In the genomic region with DNA sequence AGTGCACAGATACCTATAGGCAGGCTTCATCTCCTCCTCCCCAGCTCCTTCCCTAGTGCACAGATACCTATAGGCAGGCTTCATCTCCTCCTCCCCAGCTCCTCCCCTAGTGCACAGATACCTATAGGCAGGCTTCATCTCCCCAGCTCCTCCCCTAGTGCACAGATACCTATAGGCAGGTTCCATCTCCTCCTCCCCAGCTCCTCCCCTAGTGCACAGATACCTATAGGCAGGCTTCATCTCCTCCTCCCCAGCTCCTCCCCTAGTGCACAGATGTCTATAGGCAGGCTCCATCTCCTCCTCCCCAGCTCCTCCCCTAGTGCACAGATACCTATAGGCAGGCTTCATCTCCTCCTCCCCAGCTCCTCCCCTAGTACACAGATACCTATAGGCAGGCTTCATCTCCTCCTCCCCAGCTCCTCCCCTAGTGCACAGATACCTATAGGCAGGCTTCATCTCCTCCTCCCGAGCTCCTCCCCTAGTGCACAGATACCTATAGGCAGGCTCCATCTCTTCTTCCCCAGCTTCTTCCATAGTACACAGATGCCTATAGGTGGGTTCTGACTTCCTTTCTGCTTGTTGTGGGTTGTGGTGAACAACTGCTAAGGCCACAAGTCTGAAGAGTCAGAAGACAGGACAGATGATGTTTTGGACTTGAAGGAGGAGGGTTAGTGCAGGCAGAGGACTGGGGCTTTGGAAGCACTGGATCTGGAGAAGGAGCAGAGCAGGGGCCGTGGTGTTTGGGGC, we compare ENCODE assay signal across 8 cellular contexts. TPM values are rescaled to one million over a fixed set of nuclear protein-coding genes. Genes with fewer than 3 reads are reported as not detected.
DNase-seq lines count a peak whose midpoint lies in the region; ATAC-seq, FAIRE-seq and TF ChIP-seq lines count a peak whose summit lies in the region.
"Not testable (repeated sequence)": the region's sequence is repeated elsewhere in the genome, so short reads cannot be mapped to it uniquely, and the experiment has no call there.

No MANE protein-coding gene starts in this region.

- not testable (repeated sequence) for FAIRE-seq in GM19239 (lab: Jason Lieb, UNC)

- peaks cover 20% of the 10 kb centered on the region for H3K4me1 ChIP-seq in OCI-LY1 (ENCODE audit: insufficient read depth, low read length, severe bottlenecking)

- peak overlapping the region; percentile 71 for H3K4me3 Mint-ChIP-seq in activated T-cell treated with anti-CD3 and anti-CD28 coated beads, Interleukin-2, amount 50 U/mL, for 4 hours
- not testable (repeated sequence) for H3K4me3 Mint-ChIP-seq in endothelial cell (ENCODE audit: unreplicated experiment)
- H3K4me3 Mint-ChIP-seq in stimulated activated naive B cell treated with anti-CD40 and anti-IgM and Interleukin-4, amounts not matched to agents 10 μg/mL and 1 μg/mL and 100 μg/mL, for 72 hours, result peak overlapping the region; percentile 66 to 72

- H3K27me3 ChIP-seq in OCI-LY1 (ENCODE audit: insufficient read depth, low read length), result not testable (repeated sequence)

- H3K9ac ChIP-seq in OCI-LY1 (ENCODE audit: low read length), result not testable (repeated sequence)

- H3K27ac ChIP-seq in OCI-LY1 (ENCODE audit: low read depth, low read length, poor library complexity, severe bottlenecking), result peak overlapping the region; percentile 73

- peaks cover 39% of the 10 kb centered on the region for H3K36me3 Mint-ChIP-seq in activated T-cell treated with anti-CD3 and anti-CD28 coated beads, Interleukin-2, amount 50 U/mL, for 4 hours (ENCODE audit: insufficient read depth)
- not testable (repeated sequence) for H3K36me3 Mint-ChIP-seq in endothelial cell (ENCODE audit: low read depth, unreplicated experiment)
- H3K36me3 Mint-ChIP-seq in stimulated activated naive B cell treated with anti-CD40 and anti-IgM and Interleukin-4, amounts not matched to agents 10 μg/mL and 1 μg/mL and 100 μg/mL, for 72 hours, result peaks cover 19 to 37% of the 10 kb centered on the region in 2 donors

- peak; percentile 40 for ATAC-seq in HG02610 (IDR thresholded peaks at IDR 0.05; ENCODE audit: unreplicated experiment)
- peak; percentile 71 for ATAC-seq in HG03354 (IDR thresholded peaks at IDR 0.05; ENCODE audit: poor library complexity, severe bottlenecking, unreplicated experiment)
- peak; percentile 81 to 85 for ATAC-seq in activated T-cell treated with anti-CD3 and anti-CD28 coated beads, Interleukin-2, amount 50 U/mL, for 4 hours
- ATAC-seq in stimulated activated naive B cell treated with anti-CD40 and anti-IgM and Interleukin-4, amounts not matched to agents 10 μg/mL and 1 μg/mL and 100 μg/mL, for 72 hours (replicated peaks), result peak; percentile 68 to 74

- not testable (repeated sequence) for H3K79me2 ChIP-seq in OCI-LY1 (ENCODE audit: insufficient read depth, low read length)

- not testable (repeated sequence) for TF ChIP-seq CTCF in GM10266 (IDR thresholded peaks at IDR 0.05; ENCODE audit: control insufficient read depth, insufficient read depth, low read depth, missing control alignments); OCI-LY1 (IDR thresholded peaks at IDR 0.05; ENCODE audit: low read length); endothelial cell (IDR thresholded peaks at IDR 0.05; ENCODE audit: unreplicated experiment)

- H2AFZ ChIP-seq in OCI-LY1 (ENCODE audit: low read length), result not testable (repeated sequence)

- peak overlapping the region; percentile 84 for H3K27ac Mint-ChIP-seq in endothelial cell (ENCODE audit: unreplicated experiment)
- H3K27ac Mint-ChIP-seq in stimulated activated naive B cell treated with anti-CD40 and anti-IgM and Interleukin-4, amounts not matched to agents 10 μg/mL and 1 μg/mL and 100 μg/mL, for 72 hours, result peak overlapping the region; percentile 82

- not testable (repeated sequence) for H3F3A ChIP-seq in OCI-LY1 (ENCODE audit: insufficient read depth, low read length)

- H3K9me3 Mint-ChIP-seq in activated T-cell treated with anti-CD3 and anti-CD28 coated beads, Interleukin-2, amount 50 U/mL, for 4 hours; endothelial cell (ENCODE audit: unreplicated experiment); stimulated activated naive B cell treated with anti-CD40 and anti-IgM and Interleukin-4, amounts not matched to agents 10 μg/mL and 1 μg/mL and 100 μg/mL, for 72 hours: not testable (repeated sequence)

- peak overlapping the region; percentile 16 for H3K4me3 ChIP-seq in OCI-LY1 (ENCODE audit: low read depth, low read length, poor library complexity, severe bottlenecking)

- not testable (repeated sequence) for H3K9me3 ChIP-seq in OCI-LY1 (ENCODE audit: low read length)

- H3K27me3 Mint-ChIP-seq in activated T-cell treated with anti-CD3 and anti-CD28 coated beads, Interleukin-2, amount 50 U/mL, for 4 hours (ENCODE audit: low read depth); endothelial cell (ENCODE audit: unreplicated experiment); stimulated activated naive B cell treated with anti-CD40 and anti-IgM and Interleukin-4, amounts not matched to agents 10 μg/mL and 1 μg/mL and 100 μg/mL, for 72 hours: not testable (repeated sequence)

- H3K4me1 Mint-ChIP-seq in activated T-cell treated with anti-CD3 and anti-CD28 coated beads, Interleukin-2, amount 50 U/mL, for 4 hours (ENCODE audit: low read depth), result peaks cover 62% of the 10 kb centered on the region
- peaks cover 52% of the 10 kb centered on the region for H3K4me1 Mint-ChIP-seq in endothelial cell (ENCODE audit: unreplicated experiment)
- peaks cover 46 to 61% of the 10 kb centered on the region in 2 donors for H3K4me1 Mint-ChIP-seq in stimulated activated naive B cell treated with anti-CD40 and anti-IgM and Interleukin-4, amounts not matched to agents 10 μg/mL and 1 μg/mL and 100 μg/mL, for 72 hours

- H3K4me2 ChIP-seq in OCI-LY1 (ENCODE audit: low read length), result peak overlapping the region; percentile 27; the same call in 1 of the 2 replicates

- H4K20me1 ChIP-seq in OCI-LY1 (ENCODE audit: insufficient read depth, low read length), result not testable (repeated sequence)

- H3K36me3 ChIP-seq in OCI-LY1 (ENCODE audit: insufficient read depth, low read length), result peaks cover 73% of the 10 kb centered on the region

- DNase-seq in GM10266 (ENCODE audit: extremely low spot score), result peak; percentile 49
- peak; percentile 48 for DNase-seq in GM19239 (ENCODE audit: insufficient read length, low spot score)
- DNase-seq in activated T-cell treated with anti-CD3 and anti-CD28 coated beads, Interleukin-2, amount 50 U/mL, for 4 hours; endothelial cell (ENCODE audit: low spot score); stimulated activated naive B cell treated with anti-CD40 and anti-IgM and Interleukin-4, amounts not matched to agents 10 μg/mL and 1 μg/mL and 100 μg/mL, for 72 hours: not testable (repeated sequence)

- H3K9me2 ChIP-seq in OCI-LY1 (ENCODE audit: low read depth, low read length), result not testable (repeated sequence)

RNA-seq across cellular contexts. Expression of a gene that starts 29.5 kb away (rescaled TPM):
- total RNA-seq in activated T-cell treated with anti-CD3 and anti-CD28 coated beads, Interleukin-2, amount 50 U/mL, for 4 hours, result 10 to 100 TPM; 21.3 to 25.6 (median 21.3) TPM
- total RNA-seq in endothelial cell (ENCODE audit: unreplicated experiment), result 4.6 TPM
